1 cellular context compared by ENCODE assay signal in genomic region chr6:169589699-169590257, GRCh38.
TF ChIP-seq lines count a peak whose summit lies in the region.

No MANE protein-coding gene starts in this region.

TF ChIP-seq in GM23338, 12 proteins besides CTCF, POLR2A, EP300 and RAD21 (continued from another document):
- TF ChIP-seq REST (IDR thresholded peaks at IDR 0.05; ENCODE audit: unreplicated experiment) (no peak), EZH2phosphoT487 (IDR thresholded peaks at IDR 0.05; ENCODE audit: unreplicated experiment) (no peak), NANOG (IDR thresholded peaks at IDR 0.05; ENCODE audit: borderline replicate concordance) (no peak)
